In genomic region chr11:2562897-2563215, GRCh38 we compare ENCODE assay signal across 18 cellular contexts.
"Had no signal": no experiment of that assay in that cellular context is flagged by ENCODE, and none has a peak within 500 bp of the region (broad histone marks: within the 10 kb centered on the region; RNA-seq: fewer than 3 reads in every experiment).

No MANE protein-coding gene starts in this region.

- H3K27me3 Mint-ChIP-seq: naive thymus-derived CD4-positive, alpha-beta T cell; stimulated activated memory B cell treated with anti-CD40 and anti-IgM and Interleukin-4, amounts not matched to agents 10 μg/mL and 1 μg/mL and 100 μg/mL, for 72 hours; stimulated activated naive CD8-positive, alpha-beta T cell treated with anti-CD3 and anti-CD28 coated beads, Interleukin-15, Interleukin-2, amounts not matched to agents 100 ng/mL and 50 ng/mL, for 24 hours had no signal

- H3K9me3 ChIP-seq: esophagus squamous epithelium, gastroesophageal sphincter, pancreas, prostate gland, spleen, tibial artery, upper lobe of left lung, uterus had no signal

- DNase-seq: dermis blood vessel endothelial cell; esophagus squamous epithelium; foreskin fibroblast; mesendoderm; naive thymus-derived CD4-positive, alpha-beta T cell; stimulated activated CD4-positive, alpha-beta T cell treated with anti-CD3 and anti-CD28 coated beads, Interleukin-15, amount 100 ng/mL, for 24 hours; stimulated activated CD4-positive, alpha-beta T cell treated with anti-CD3 and anti-CD28 coated beads, Interleukin-1b, Interleukin-23, amount 100 ng/mL, for 48 hours; stimulated activated CD4-positive, alpha-beta T cell treated with anti-CD3 and anti-CD28 coated beads, Interleukin-4, amount 100 ng/mL, for 24 hours; uterus had no signal

- H3K4me3 ChIP-seq: esophagus squamous epithelium, gastroesophageal sphincter, pancreas, prostate gland, spleen, tibial artery, upper lobe of left lung, uterus had no signal

- ATAC-seq: gastroesophageal sphincter; left colon; naive thymus-derived CD4-positive, alpha-beta T cell; stimulated activated memory B cell treated with anti-CD40 and anti-IgM and Interleukin-4, amounts not matched to agents 10 μg/mL and 1 μg/mL and 100 μg/mL, for 72 hours had no signal

- H3K27ac Mint-ChIP-seq: naive thymus-derived CD4-positive, alpha-beta T cell; stimulated activated memory B cell treated with anti-CD40 and anti-IgM and Interleukin-4, amounts not matched to agents 10 μg/mL and 1 μg/mL and 100 μg/mL, for 72 hours; stimulated activated naive CD8-positive, alpha-beta T cell treated with anti-CD3 and anti-CD28 coated beads, Interleukin-15, Interleukin-2, amounts not matched to agents 100 ng/mL and 50 ng/mL, for 24 hours had no signal

- H3K36me3 Mint-ChIP-seq: stimulated activated memory B cell treated with anti-CD40 and anti-IgM and Interleukin-4, amounts not matched to agents 10 μg/mL and 1 μg/mL and 100 μg/mL, for 72 hours had no signal

- H3K4me1 ChIP-seq: esophagus squamous epithelium, gastroesophageal sphincter, pancreas, prostate gland, tibial artery, uterus had no signal

- H3K9me3 Mint-ChIP-seq: naive thymus-derived CD4-positive, alpha-beta T cell; stimulated activated memory B cell treated with anti-CD40 and anti-IgM and Interleukin-4, amounts not matched to agents 10 μg/mL and 1 μg/mL and 100 μg/mL, for 72 hours; stimulated activated naive CD8-positive, alpha-beta T cell treated with anti-CD3 and anti-CD28 coated beads, Interleukin-15, Interleukin-2, amounts not matched to agents 100 ng/mL and 50 ng/mL, for 24 hours had no signal

- H3K27ac ChIP-seq: esophagus squamous epithelium, gastroesophageal sphincter, prostate gland, spleen, tibial artery, upper lobe of left lung, uterus had no signal

- H3K4me3 Mint-ChIP-seq: naive thymus-derived CD4-positive, alpha-beta T cell; stimulated activated memory B cell treated with anti-CD40 and anti-IgM and Interleukin-4, amounts not matched to agents 10 μg/mL and 1 μg/mL and 100 μg/mL, for 72 hours; stimulated activated naive CD8-positive, alpha-beta T cell treated with anti-CD3 and anti-CD28 coated beads, Interleukin-15, Interleukin-2, amounts not matched to agents 100 ng/mL and 50 ng/mL, for 24 hours had no signal

- H3K27me3 ChIP-seq: esophagus squamous epithelium, gastroesophageal sphincter, pancreas, spleen, upper lobe of left lung, uterus had no signal

- H3K36me3 ChIP-seq: esophagus squamous epithelium, gastroesophageal sphincter, pancreas, prostate gland, spleen, tibial artery, upper lobe of left lung, uterus had no signal
